ENCODE assay signal across 8 cellular contexts in the genomic region with DNA sequence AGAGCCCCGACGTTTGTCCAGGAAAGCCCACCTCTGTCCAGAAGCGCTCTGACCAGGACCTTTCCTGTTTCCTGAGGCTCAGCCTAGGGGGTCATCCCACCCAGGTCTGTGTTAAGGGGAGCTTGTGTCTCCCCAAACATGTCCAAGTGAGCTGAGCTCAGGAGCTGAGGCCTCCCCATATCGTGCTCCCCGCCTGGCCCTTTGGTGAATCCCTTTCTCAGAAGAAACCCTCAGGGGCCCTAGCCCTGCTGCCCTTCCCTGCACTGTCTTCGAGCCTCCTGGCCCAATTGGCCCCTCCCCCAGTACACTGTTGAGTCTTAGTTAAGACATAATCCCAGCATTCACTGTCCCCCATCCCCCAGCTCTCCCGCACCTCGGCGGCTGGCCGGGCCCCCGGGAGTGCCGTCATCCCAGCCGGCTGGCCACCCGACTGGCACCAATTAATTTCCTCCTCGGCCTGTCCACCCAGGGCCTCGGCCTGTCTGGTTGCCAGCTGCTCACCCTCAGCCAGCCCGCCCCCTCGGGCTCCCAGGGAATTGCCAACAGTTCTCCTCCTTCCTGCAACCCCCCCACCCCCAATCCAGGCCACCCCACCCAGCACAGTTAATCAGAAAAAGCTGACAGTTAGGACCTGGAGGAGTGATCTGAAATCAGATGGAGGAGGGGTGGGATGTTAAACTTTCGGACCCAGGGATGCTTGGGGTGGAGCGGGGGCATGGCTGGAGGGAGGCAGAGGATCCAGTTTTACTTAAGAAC. TPM values are rescaled to one million over a fixed set of nuclear protein-coding genes. Genes with fewer than 3 reads are reported as not detected.
DNase-seq lines count a peak whose midpoint lies in the region; ATAC-seq and TF ChIP-seq lines count a peak whose summit lies in the region.

No MANE protein-coding gene starts in this region.

- peaks cover 35 to 87% of the 10 kb centered on the region in 2 donors for H3K4me1 ChIP-seq in left lung

- intact Hi-C loops in dorsolateral prefrontal cortex (cut with DNase I) (no loop called here), left lung (cut with DNase I) (no loop called here)

- no peaks in the 10 kb centered on the region for H3K36me3 ChIP-seq in MG63
- no peaks in the 10 kb centered on the region for H3K36me3 ChIP-seq in left lung

- H3K9me3 ChIP-seq in MG63 = no peaks in the 10 kb centered on the region
- no peaks in the 10 kb centered on the region for H3K9me3 ChIP-seq in left lung

- TF ChIP-seq CTCF in WI38 (IDR thresholded peaks at IDR 0.05; ENCODE audit: low read depth, low read length) (no peak), dorsolateral prefrontal cortex (IDR thresholded peaks at IDR 0.05 in 54 of 56, conservative IDR thresholded peaks at IDR 0.05 in 2 of 56; ENCODE audit: low read depth in 1 of 56, partially characterized antibody in 56 of 56) (no peak), left lung (IDR thresholded peaks at IDR 0.05) (no peak)

- H3K27ac ChIP-seq in dorsolateral prefrontal cortex (peak overlapping the region; percentile 39 to 93 (median 86)), left lung (peak overlapping the region; percentile 96 to 97)

- DNase-seq in DMS79 (lab: John Stamatoyannopoulos, UW) (peak; percentile 60), MG63 (peak; percentile 100), dorsolateral prefrontal cortex (peak in 4 of 10 donors; percentile 44 to 69 (median 60)), left lung (peak; percentile 78 to 91), NCI-H2029 (lab: John Stamatoyannopoulos, UW) (no peak), NCI-H2029 treated with DMSO at 0.1 percent for 48 hours (lab: John Stamatoyannopoulos, UW) (no peak)
- DNase-seq in stimulated activated CD8-positive, alpha-beta memory T cell treated with anti-CD3 and anti-CD28 coated beads, Interleukin-4, amount 100 ng/mL, for 48 hours = peak; percentile 69

- H3K4me3 ChIP-seq in MG63 (peak overlapping the region; percentile 32), WI38 (ENCODE audit: low read depth, low read length) (peak overlapping the region; percentile 44), dorsolateral prefrontal cortex (peak overlapping the region in 58 of 59 donors; percentile 18 to 71 (median 58)), left lung (peak overlapping the region; percentile 17 to 41)

- peak; percentile 45 for ATAC-seq in left lung

- H3K27me3 ChIP-seq in MG63 (no peaks in the 10 kb centered on the region), dorsolateral prefrontal cortex (no peaks in the 10 kb centered on the region), left lung (no peaks in the 10 kb centered on the region)

RNA-seq across cellular contexts. Expression of gene IER2, which starts 13.6 kb away (rescaled TPM):
- total RNA-seq in MG63 (2014; rRNA removed; shearing (Covaris generic); ENCODE audit: low replicate concordance) = 39.0 and 80.1 TPM in 2 replicates
- 10 to 100 TPM; 15.7 to 43.8 (median 25.6) TPM for total RNA-seq in dorsolateral prefrontal cortex
- total RNA-seq in left lung = 10 to 100 TPM; 70.1 to 99.4 TPM

RNA-seq across cellular contexts. Expression of gene STX10, which starts 13.6 kb away (rescaled TPM):
- total RNA-seq in MG63 (2014; rRNA removed; shearing (Covaris generic); ENCODE audit: low replicate concordance) = 281 and 371 TPM in 2 replicates
- total RNA-seq in dorsolateral prefrontal cortex (10 to 100 TPM; 21.7 to 50.2 (median 33.8) TPM), left lung (10 to 100 TPM; 64.0 to 94.8 TPM)

RNA-seq across cellular contexts. Expression of gene NACC1, which starts 45.7 kb away (rescaled TPM):
- 44.6 and 96.4 TPM in 2 replicates for total RNA-seq in MG63 (2014; rRNA removed; shearing (Covaris generic); ENCODE audit: low replicate concordance)
- 100 to 1,000 TPM in 5 of 120 experiments, 10 to 100 TPM in 115; 54.8 to 122 (median 79.3) TPM for total RNA-seq in dorsolateral prefrontal cortex
- 10 to 100 TPM; 65.1 to 92.5 TPM for total RNA-seq in left lung

RNA-seq across cellular contexts. Expression of gene TRMT1, which starts 47.2 kb away (rescaled TPM):
- total RNA-seq in MG63 (2014; rRNA removed; shearing (Covaris generic); ENCODE audit: low replicate concordance) = 127 and 172 TPM in 2 replicates
- total RNA-seq in dorsolateral prefrontal cortex (10 to 100 TPM; 30.6 to 70.9 (median 40.8) TPM), left lung (10 to 100 TPM; 24.2 to 46.2 TPM)

Comparison
In these comparisons a context has a peak if more than half of its experiments do, and no peak if none do; other contexts are left out.
1. DNase-seq: peak in DMS79 (single experiment), MG63 (single experiment), left lung (2 of 2) and stimulated activated CD8-positive, alpha-beta memory T cell treated with anti-CD3 and anti-CD28 coated beads, Interleukin-4, amount 100 ng/mL, for 48 hours (single experiment); none in NCI-H2029 (single experiment) and NCI-H2029 treated with DMSO at 0.1 percent for 48 hours (single experiment).
2. Peak in every context shown above with its lines, with median percentiles within 50 percentile points of each other: H3K4me3 ChIP-seq.